In genomic region chr2:234298916-234299315, GRCh38 we compare ENCODE assay signal across 18 cellular contexts.
DNase-seq lines count a peak whose midpoint lies in the region; ATAC-seq and TF ChIP-seq lines count a peak whose summit lies in the region.
"Had no signal": no experiment of that assay in that cellular context is flagged by ENCODE, and none has a peak within 500 bp of the region (broad histone marks: within the 10 kb centered on the region; RNA-seq: fewer than 3 reads in every experiment).

No MANE protein-coding gene starts in this region.

- no peak overlapping the region for H3K27ac ChIP-seq in CD4-positive, CD25-positive, alpha-beta regulatory T cell (ENCODE audit: insufficient read depth, low read length, poor library complexity, severe bottlenecking)
- H3K27ac ChIP-seq in Panc1 (ENCODE audit: low read length), result peak overlapping the region; percentile 87
- H3K27ac ChIP-seq: PC-9 had no signal

- H3K9me3 ChIP-seq in CD4-positive, CD25-positive, alpha-beta regulatory T cell (ENCODE audit: control insufficient read depth in 2 of 2, low read length in 2 of 2), result no peaks in the 10 kb centered on the region
- H3K9me3 ChIP-seq in Panc1 (ENCODE audit: control insufficient read depth, insufficient read depth, low read depth, low read length), result no peaks in the 10 kb centered on the region
- H3K9me3 ChIP-seq: MG63 had no signal

- H3K4me1 ChIP-seq in CD4-positive, CD25-positive, alpha-beta regulatory T cell (ENCODE audit: control insufficient read depth, insufficient read depth, low read length, poor library complexity, severe bottlenecking), result peaks cover 47% of the 10 kb centered on the region
- peaks cover 47% of the 10 kb centered on the region for H3K4me1 ChIP-seq in Panc1 (ENCODE audit: control insufficient read depth, insufficient read depth, low read length)

- DNase-seq in activated CD8-positive, alpha-beta memory T cell treated with anti-CD3 and anti-CD28 coated beads, Interleukin-2, amount 10 ng/mL, durations not matched to agents 7 days and 5 days, result no peak
- no peak for DNase-seq in activated CD8-positive, alpha-beta memory T cell treated with anti-CD3 and anti-CD28 coated beads for 24 hours
- DNase-seq in CD4-positive, CD25-positive, alpha-beta regulatory T cell, result peak in 1 of 3 donors; percentile 71
- DNase-seq in Panc1 (ENCODE audit: low read depth, low spot score) (no peak), immature natural killer cell (no peak), DMS 273 treated with DMSO at 0.1 percent for 48 hours (lab: John Stamatoyannopoulos, UW) (no peak), progenitor cell of endocrine pancreas (ENCODE audit: low spot score, unreplicated experiment) (no peak)
- DNase-seq: AML-193, DMS79 treated with DMSO at 0.1 percent for 48 hours, GDM1, KBM-7, MG63, NCI-H1105, NCI-H187, NCI-H446, PC-9 had no signal

- H3K9me3 Mint-ChIP-seq in activated CD8-positive, alpha-beta memory T cell treated with anti-CD3 and anti-CD28 coated beads, Interleukin-2, amount 10 ng/mL, durations not matched to agents 7 days and 5 days (ENCODE audit: low read depth), result no peaks in the 10 kb centered on the region
- no peaks in the 10 kb centered on the region for H3K9me3 Mint-ChIP-seq in CD4-positive, CD25-positive, alpha-beta regulatory T cell
- H3K9me3 Mint-ChIP-seq in immature natural killer cell, result no peaks in the 10 kb centered on the region
- H3K9me3 Mint-ChIP-seq in progenitor cell of endocrine pancreas (ENCODE audit: low read depth), result no peaks in the 10 kb centered on the region

- H3K27me3 Mint-ChIP-seq in activated CD8-positive, alpha-beta memory T cell treated with anti-CD3 and anti-CD28 coated beads, Interleukin-2, amount 10 ng/mL, durations not matched to agents 7 days and 5 days, result no peaks in the 10 kb centered on the region
- no peaks in the 10 kb centered on the region for H3K27me3 Mint-ChIP-seq in CD4-positive, CD25-positive, alpha-beta regulatory T cell
- H3K27me3 Mint-ChIP-seq in immature natural killer cell (ENCODE audit: low read depth in 3 of 3) (peaks cover 1 to 4% (median 3%) of the 10 kb centered on the region in 3 donors), progenitor cell of endocrine pancreas (peaks cover 2% of the 10 kb centered on the region)

- no TSS peak for BruUV-seq in Panc1 (replicated peaks; lab: Mats Ljungman, UMichigan)

- no peak for TF ChIP-seq CTCF in Panc1 (IDR thresholded peaks at IDR 0.05)
- no peak for TF ChIP-seq CTCF in progenitor cell of endocrine pancreas (IDR thresholded peaks at IDR 0.05; ENCODE audit: unreplicated experiment)

- no peak overlapping the region for H3K4me3 ChIP-seq in CD4-positive, CD25-positive, alpha-beta regulatory T cell (ENCODE audit: low read depth, low read length)
- no peak overlapping the region for H3K4me3 ChIP-seq in Panc1 (ENCODE audit: low read depth in 2 of 2, low read length in 2 of 2)
- H3K4me3 ChIP-seq: MG63, PC-9 had no signal

- ATAC-seq in activated CD8-positive, alpha-beta memory T cell treated with anti-CD3 and anti-CD28 coated beads, Interleukin-2, amount 10 ng/mL, durations not matched to agents 7 days and 5 days, result no peak
- no peak for ATAC-seq in CD4-positive, CD25-positive, alpha-beta regulatory T cell (ENCODE audit: low read depth in 2 of 2)
- ATAC-seq in Panc1 (no peak), HG02642 (IDR thresholded peaks at IDR 0.05; ENCODE audit: poor library complexity, unreplicated experiment) (no peak)
- ATAC-seq: HCT116 had no signal

- no peaks in the 10 kb centered on the region for H3K27me3 ChIP-seq in CD4-positive, CD25-positive, alpha-beta regulatory T cell (ENCODE audit: control insufficient read depth, insufficient read depth, low read length)
- no peaks in the 10 kb centered on the region for H3K27me3 ChIP-seq in Panc1 (ENCODE audit: control insufficient read depth, insufficient read depth, low read length)
- H3K27me3 ChIP-seq: MG63 had no signal

- intact Hi-C loops in Panc1 (cut with micrococcal nuclease; ENCODE audit: unreplicated experiment), result loop anchor here (10.0 kb wide), 1 partner anchor 66 kb away; no protein-coding TSS in a partner anchor

- in situ Hi-C loops in Panc1 (cut with HindIII; ENCODE audit: low pct_unique_long_range_greater_than_20kb, low sequenced_read_pairs), result no loop called here

- H3K4me1 Mint-ChIP-seq in activated CD8-positive, alpha-beta memory T cell treated with anti-CD3 and anti-CD28 coated beads, Interleukin-2, amount 10 ng/mL, durations not matched to agents 7 days and 5 days, result peaks cover 57% of the 10 kb centered on the region
- H3K4me1 Mint-ChIP-seq in CD4-positive, CD25-positive, alpha-beta regulatory T cell, result peaks cover 18 to 80% (median 53%) of the 10 kb centered on the region in 4 donors
- H3K4me1 Mint-ChIP-seq in immature natural killer cell, result peaks cover 57 to 58% of the 10 kb centered on the region in 2 donors
- H3K4me1 Mint-ChIP-seq in progenitor cell of endocrine pancreas (ENCODE audit: low read depth), result peaks cover 6% of the 10 kb centered on the region

- CTCF ChIA-PET in activated CD8-positive, alpha-beta memory T cell treated with anti-CD3 and anti-CD28 coated beads, Interleukin-2, amount 10 ng/mL, durations not matched to agents 7 days and 5 days (lab: Charles Lee), result interaction anchor here (1.4 to 1.7 kb wide), 4 partner anchors 8 to 93 kb away, joined by 3 to 5 read pairs (median 4); no protein-coding TSS in a partner anchor
- CTCF ChIA-PET in Panc1 (lab: Charles Lee), result no interaction called here

- peaks cover 15% of the 10 kb centered on the region for H3K36me3 Mint-ChIP-seq in activated CD8-positive, alpha-beta memory T cell treated with anti-CD3 and anti-CD28 coated beads, Interleukin-2, amount 10 ng/mL, durations not matched to agents 7 days and 5 days
- no peaks in the 10 kb centered on the region for H3K36me3 Mint-ChIP-seq in CD4-positive, CD25-positive, alpha-beta regulatory T cell
- H3K36me3 Mint-ChIP-seq in immature natural killer cell (peaks cover 0 to 4% (median 0%) of the 10 kb centered on the region in 3 donors), progenitor cell of endocrine pancreas (ENCODE audit: insufficient read depth) (no peaks in the 10 kb centered on the region)

- POLR2A ChIA-PET in Panc1 (lab: Charles Lee), result no interaction called here

- H3K27ac Mint-ChIP-seq in activated CD8-positive, alpha-beta memory T cell treated with anti-CD3 and anti-CD28 coated beads, Interleukin-2, amount 10 ng/mL, durations not matched to agents 7 days and 5 days, result peak overlapping the region; percentile 22
- peak overlapping the region; percentile 35 to 96 (median 40) for H3K27ac Mint-ChIP-seq in CD4-positive, CD25-positive, alpha-beta regulatory T cell
- peak overlapping the region in 5 of 6 donors; percentile 51 to 83 (median 77) for H3K27ac Mint-ChIP-seq in immature natural killer cell
- H3K27ac Mint-ChIP-seq in progenitor cell of endocrine pancreas, result no peak overlapping the region

- H3K36me3 ChIP-seq in CD4-positive, CD25-positive, alpha-beta regulatory T cell (ENCODE audit: control insufficient read depth, insufficient read depth, low read length), result no peaks in the 10 kb centered on the region
- no peaks in the 10 kb centered on the region for H3K36me3 ChIP-seq in Panc1 (ENCODE audit: control insufficient read depth, insufficient read depth, low read length)
- H3K36me3 ChIP-seq: MG63 had no signal

- no peak overlapping the region for H3K4me3 Mint-ChIP-seq in activated CD8-positive, alpha-beta memory T cell treated with anti-CD3 and anti-CD28 coated beads, Interleukin-2, amount 10 ng/mL, durations not matched to agents 7 days and 5 days
- no peak overlapping the region for H3K4me3 Mint-ChIP-seq in CD4-positive, CD25-positive, alpha-beta regulatory T cell
- H3K4me3 Mint-ChIP-seq in immature natural killer cell (no peak overlapping the region), progenitor cell of endocrine pancreas (ENCODE audit: low read depth) (no peak overlapping the region)
